In genomic region chr1:28983091-28983490, GRCh38 we compare ENCODE assay signal across 13 cellular contexts.
DNase-seq lines count a peak whose midpoint lies in the region; ATAC-seq and TF ChIP-seq lines count a peak whose summit lies in the region.
"Had no signal": no experiment of that assay in that cellular context is flagged by ENCODE, and none has a peak within 500 bp of the region (broad histone marks: within the 10 kb centered on the region; RNA-seq: fewer than 3 reads in every experiment).

No MANE protein-coding gene starts in this region.

- peaks cover 0 to 22% (median 0%) of the 10 kb centered on the region in 4 donors for H3K4me1 ChIP-seq in right lobe of liver
- H3K4me1 ChIP-seq in skeletal muscle tissue (ENCODE audit: control insufficient read depth in 3 of 3, insufficient read depth in 3 of 3, low read length in 3 of 3): peaks cover 2 to 17% (median 11%) of the 10 kb centered on the region in 3 donors
- no peaks in the 10 kb centered on the region for H3K4me1 ChIP-seq in Karpas-422 (ENCODE audit: low read length)
- H3K4me1 ChIP-seq: Caco-2, SJCRH30 had no signal

- H3K27me3 ChIP-seq in right lobe of liver (no peaks in the 10 kb centered on the region), skeletal muscle tissue (ENCODE audit: control insufficient read depth in 3 of 3, insufficient read depth in 3 of 3, low read length in 3 of 3) (no peaks in the 10 kb centered on the region), Karpas-422 (ENCODE audit: low read length) (no peaks in the 10 kb centered on the region)
- H3K27me3 ChIP-seq: SJCRH30 had no signal

- peaks cover 62% of the 10 kb centered on the region for H3K4me1 Mint-ChIP-seq in activated CD4-positive, alpha-beta T cell treated with anti-CD3 and anti-CD28 coated beads for 36 hours
- peaks cover 39% of the 10 kb centered on the region for H3K4me1 Mint-ChIP-seq in WTC11
- peaks cover 12% of the 10 kb centered on the region for H3K4me1 Mint-ChIP-seq in activated CD8-positive, alpha-beta T cell treated with anti-CD3 and anti-CD28 coated beads, Interleukin-2, amount 10 ng/mL, durations not matched to agents 7 days and 5 days (ENCODE audit: low read depth)

- CTCF ChIA-PET in activated CD4-positive, alpha-beta T cell treated with anti-CD3 and anti-CD28 coated beads for 36 hours (lab: Charles Lee): interaction anchor here (1.2 kb wide), 1 partner anchor 9 kb away, joined by 4 read pairs; no protein-coding TSS in a partner anchor
- CTCF ChIA-PET in WTC11 (lab: Charles Lee): interaction anchor here (0.6 to 1.9 kb wide), 26 partner anchors 10 to 226 kb away, joined by 3 to 17 read pairs (median 4); partner anchors contain the start of genes EPB41 and SRSF4
- CTCF ChIA-PET in activated CD8-positive, alpha-beta T cell treated with anti-CD3 and anti-CD28 coated beads, Interleukin-2, amount 10 ng/mL, durations not matched to agents 7 days and 5 days (lab: Charles Lee): interaction anchor here (1.3 kb wide), 1 partner anchor 101 kb away, joined by 3 read pairs; no protein-coding TSS in a partner anchor

- H3K79me2 ChIP-seq in Karpas-422 (ENCODE audit: low read length): no peaks in the 10 kb centered on the region

- H3K27ac Mint-ChIP-seq in activated CD4-positive, alpha-beta T cell treated with anti-CD3 and anti-CD28 coated beads for 36 hours: peak overlapping the region; percentile 31
- H3K27ac Mint-ChIP-seq in WTC11: peak overlapping the region; percentile 91
- H3K27ac Mint-ChIP-seq in activated CD8-positive, alpha-beta T cell treated with anti-CD3 and anti-CD28 coated beads, Interleukin-2, amount 10 ng/mL, durations not matched to agents 7 days and 5 days: no peak overlapping the region

- TF ChIP-seq CTCF in WTC11 (IDR thresholded peaks at IDR 0.05) (no peak), right lobe of liver (IDR thresholded peaks at IDR 0.05) (no peak)

- peaks cover 29% of the 10 kb centered on the region for H3K36me3 Mint-ChIP-seq in activated CD4-positive, alpha-beta T cell treated with anti-CD3 and anti-CD28 coated beads for 36 hours (ENCODE audit: low read depth)
- no peaks in the 10 kb centered on the region; the same call in 1 of the 2 replicates for H3K36me3 Mint-ChIP-seq in WTC11
- H3K36me3 Mint-ChIP-seq in activated CD8-positive, alpha-beta T cell treated with anti-CD3 and anti-CD28 coated beads, Interleukin-2, amount 10 ng/mL, durations not matched to agents 7 days and 5 days (ENCODE audit: low read depth): peaks cover 20% of the 10 kb centered on the region

- ATAC-seq in activated CD4-positive, alpha-beta T cell treated with anti-CD3 and anti-CD28 coated beads for 36 hours: no peak
- ATAC-seq in WTC11: no peak
- ATAC-seq in right lobe of liver: no peak
- ATAC-seq in activated CD8-positive, alpha-beta T cell treated with anti-CD3 and anti-CD28 coated beads, Interleukin-2, amount 10 ng/mL, durations not matched to agents 7 days and 5 days: no peak

- H3K4me3 ChIP-seq in right lobe of liver (no peak overlapping the region), skeletal muscle tissue (ENCODE audit: low read length in 3 of 3) (peak overlapping the region in 1 of 3 donors; percentile 29), Karpas-422 (ENCODE audit: low read length) (no peak overlapping the region)
- H3K4me3 ChIP-seq: SJCRH30 had no signal

- no peaks in the 10 kb centered on the region for H3K9me3 ChIP-seq in right lobe of liver
- no peaks in the 10 kb centered on the region for H3K9me3 ChIP-seq in skeletal muscle tissue (ENCODE audit: control insufficient read depth in 3 of 3, low read length in 3 of 3)
- H3K9me3 ChIP-seq in Karpas-422 (ENCODE audit: low read length): no peaks in the 10 kb centered on the region
- H3K9me3 ChIP-seq: Caco-2 had no signal

- WGBS in right lobe of liver (ENCODE audit: insufficient coverage, low coverage, low lambda C conversion rate, missing lambda C conversion rate): 79% methylated on average over 1 of the region's 1 CpG

- no peak overlapping the region for H3K4me2 ChIP-seq in Karpas-422 (ENCODE audit: low read depth, low read length, poor library complexity, severe bottlenecking)

- H3K9ac ChIP-seq in skeletal muscle tissue (ENCODE audit: low read depth in 1 of 3, low read length in 3 of 3) (peak overlapping the region in 1 of 3 donors; percentile 48), Karpas-422 (ENCODE audit: low read length) (no peak overlapping the region)

- H3K4me3 Mint-ChIP-seq in activated CD4-positive, alpha-beta T cell treated with anti-CD3 and anti-CD28 coated beads for 36 hours: no peak overlapping the region
- H3K4me3 Mint-ChIP-seq in WTC11: peak overlapping the region; percentile 23
- H3K4me3 Mint-ChIP-seq in activated CD8-positive, alpha-beta T cell treated with anti-CD3 and anti-CD28 coated beads, Interleukin-2, amount 10 ng/mL, durations not matched to agents 7 days and 5 days: no peak overlapping the region
- H3K4me3 Mint-ChIP-seq: H9 had no signal

- no peak for DNase-seq in activated CD4-positive, alpha-beta T cell treated with anti-CD3 and anti-CD28 coated beads for 36 hours
- DNase-seq in activated CD4-positive, alpha-beta T cell treated with anti-CD3 and anti-CD28 coated beads, Interleukin-2, amount 50 U/mL, for 4 hours: no peak
- no peak for DNase-seq in WTC11 (ENCODE audit: low spot score)
- no peak for DNase-seq in right lobe of liver
- no peak for DNase-seq in Karpas-422
- DNase-seq in RPMI8226: no peak
- DNase-seq in activated CD8-positive, alpha-beta T cell treated with anti-CD3 and anti-CD28 coated beads, Interleukin-2, amount 10 ng/mL, durations not matched to agents 7 days and 5 days: no peak
- DNase-seq: Caco-2, IMR-90, NCI-H1417, SJCRH30 had no signal

- no peak overlapping the region for H2AFZ ChIP-seq in Karpas-422 (ENCODE audit: low read length)

- no peak for TF ChIP-seq POLR2A in right lobe of liver (IDR thresholded peaks at IDR 0.05)

- POLR2A ChIA-PET in activated CD4-positive, alpha-beta T cell treated with anti-CD3 and anti-CD28 coated beads for 36 hours (lab: Charles Lee): no interaction called here
- POLR2A ChIA-PET in WTC11 (lab: Charles Lee): interaction anchor here (1.2 to 1.5 kb wide), 2 partner anchors 69 to 99 kb away, joined by 4 read pairs; no protein-coding TSS in a partner anchor
- POLR2A ChIA-PET in activated CD8-positive, alpha-beta T cell treated with anti-CD3 and anti-CD28 coated beads, Interleukin-2, amount 10 ng/mL, durations not matched to agents 7 days and 5 days (lab: Charles Lee): no interaction called here

- H4K20me1 ChIP-seq in Karpas-422 (ENCODE audit: insufficient read depth, low read depth, low read length): 0 out of 2 replicates have a peak, but pooled peaks cover 6% of the 10 kb centered on the region

- H3K27ac ChIP-seq in right lobe of liver: peak overlapping the region; percentile 44 to 85 (median 78)
- H3K27ac ChIP-seq in skeletal muscle tissue (ENCODE audit: low read depth, low read length): peak overlapping the region; percentile 48
- H3K27ac ChIP-seq in Karpas-422 (ENCODE audit: low read length): no peak overlapping the region
- H3K27ac ChIP-seq: SJCRH30 had no signal

- H3K9me2 ChIP-seq in Karpas-422 (replicated peaks; ENCODE audit: insufficient read depth, low read length): no peaks in the 10 kb centered on the region

- intact Hi-C loops in activated CD4-positive, alpha-beta T cell treated with anti-CD3 and anti-CD28 coated beads for 36 hours (cut with DNase I, micrococcal nuclease): no loop called here
- intact Hi-C loops in right lobe of liver (cut with DNase I): loop anchor here in 1 of 2 donors (5.0 kb wide), 1 partner anchor 101 kb away; no protein-coding TSS in a partner anchor

- H3K36me3 ChIP-seq in right lobe of liver (peaks cover 0 to 1% (median 0%) of the 10 kb centered on the region in 4 donors), skeletal muscle tissue (ENCODE audit: control insufficient read depth in 3 of 3, insufficient read depth in 3 of 3, low read length in 3 of 3) (no peaks in the 10 kb centered on the region), Karpas-422 (ENCODE audit: insufficient read depth, low read length) (no peaks in the 10 kb centered on the region)
- H3K36me3 ChIP-seq: SJCRH30 had no signal

- H3K27me3 Mint-ChIP-seq in activated CD4-positive, alpha-beta T cell treated with anti-CD3 and anti-CD28 coated beads for 36 hours: no peaks in the 10 kb centered on the region
- H3K27me3 Mint-ChIP-seq in WTC11 (ENCODE audit: low read depth): no peaks in the 10 kb centered on the region
- no peaks in the 10 kb centered on the region for H3K27me3 Mint-ChIP-seq in activated CD8-positive, alpha-beta T cell treated with anti-CD3 and anti-CD28 coated beads, Interleukin-2, amount 10 ng/mL, durations not matched to agents 7 days and 5 days (ENCODE audit: low read depth)

- H3K9me3 Mint-ChIP-seq in activated CD4-positive, alpha-beta T cell treated with anti-CD3 and anti-CD28 coated beads for 36 hours (ENCODE audit: low read depth): no peaks in the 10 kb centered on the region
- no peaks in the 10 kb centered on the region for H3K9me3 Mint-ChIP-seq in WTC11
- peaks cover 5% of the 10 kb centered on the region for H3K9me3 Mint-ChIP-seq in activated CD8-positive, alpha-beta T cell treated with anti-CD3 and anti-CD28 coated beads, Interleukin-2, amount 10 ng/mL, durations not matched to agents 7 days and 5 days (ENCODE audit: insufficient read depth)
- H3K9me3 Mint-ChIP-seq: H9 had no signal

TF ChIP-seq in WTC11, 78 proteins besides CTCF, POLR2A, EP300 and RAD21:
- TF ChIP-seq, protein P1, sequence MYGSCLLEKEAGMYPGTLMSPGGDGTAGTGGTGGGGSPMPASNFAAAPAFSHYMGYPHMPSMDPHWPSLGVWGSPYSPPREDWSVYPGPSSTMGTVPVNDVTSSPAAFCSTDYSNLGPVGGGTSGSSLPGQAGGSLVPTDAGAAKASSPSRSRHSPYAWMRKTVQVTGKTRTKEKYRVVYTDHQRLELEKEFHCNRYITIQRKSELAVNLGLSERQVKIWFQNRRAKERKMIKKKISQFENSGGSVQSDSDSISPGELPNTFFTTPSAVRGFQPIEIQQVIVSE (CRISPR knock-in tag; IDR thresholded peaks at IDR 0.05; ENCODE audit: borderline replicate concordance): no peak
TF ChIP-seq in WTC11: peak in this region for 0.
